Comparison of ENCODE assay signal across 19 cellular contexts in the genomic region with DNA sequence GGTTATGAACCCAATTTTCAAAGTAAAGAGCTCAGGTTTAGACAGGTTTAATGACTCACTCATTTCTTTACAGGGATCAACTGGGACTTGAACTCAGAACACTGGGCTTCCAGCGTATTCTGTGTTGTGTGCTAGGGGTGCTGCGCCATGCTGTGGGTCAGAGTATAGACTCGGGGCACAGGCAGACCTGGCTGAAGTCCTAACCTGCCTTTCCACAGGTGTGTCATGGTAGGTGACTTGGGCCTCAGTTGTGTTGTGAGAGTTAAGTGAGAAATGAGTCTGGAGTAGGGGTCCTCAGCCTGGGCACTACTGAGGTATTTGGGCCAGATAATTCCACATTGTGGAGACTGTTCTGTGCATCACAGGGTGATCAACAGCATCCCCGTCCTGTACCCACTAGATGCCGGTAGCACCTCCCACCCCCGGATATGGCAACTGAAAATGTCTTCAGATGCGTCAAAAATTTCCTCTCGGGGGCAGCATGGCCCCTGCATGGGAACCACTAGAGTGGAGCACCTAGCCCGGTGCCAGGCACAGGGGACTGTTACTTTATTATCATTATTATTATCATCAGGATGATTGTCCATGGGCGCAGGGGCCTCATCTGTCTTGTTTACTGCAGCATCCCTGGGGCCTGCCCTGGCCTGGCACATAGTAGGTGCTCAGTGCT.
"Had no signal": no experiment of that assay in that cellular context is flagged by ENCODE, and none has a peak within 500 bp of the region (broad histone marks: within the 10 kb centered on the region; RNA-seq: fewer than 3 reads in every experiment).

No MANE protein-coding gene starts in this region.

- H3K4me3 Mint-ChIP-seq: activated B cell treated with CpG ODN at 0.5 μM for 24 hours; activated CD4-positive, alpha-beta memory T cell treated with anti-CD3 and anti-CD28 coated beads for 36 hours; activated naive CD8-positive, alpha-beta T cell treated with anti-CD3 and anti-CD28 coated beads for 36 hours had no signal

- ATAC-seq: stimulated activated naive CD8-positive, alpha-beta T cell treated with anti-CD3 and anti-CD28 coated beads, Interleukin-15, Interleukin-2, amounts not matched to agents 100 U/mL and 50 U/mL, for 24 hours had no signal

- H3K27ac Mint-ChIP-seq: activated B cell treated with CpG ODN at 0.5 μM for 24 hours; activated CD4-positive, alpha-beta memory T cell treated with anti-CD3 and anti-CD28 coated beads for 36 hours; activated naive CD8-positive, alpha-beta T cell treated with anti-CD3 and anti-CD28 coated beads for 36 hours had no signal

- H3K27ac ChIP-seq: breast epithelium, lower lobe of right lung, prostate gland, tibial artery had no signal

- DNase-seq: activated B cell treated with CpG ODN at 0.5 μM for 24 hours; activated CD4-positive, alpha-beta memory T cell treated with anti-CD3 and anti-CD28 coated beads for 36 hours; activated CD4-positive, alpha-beta T cell treated with anti-CD3 and anti-CD28 coated beads for 48 hours; activated naive CD4-positive, alpha-beta T cell; activated naive CD8-positive, alpha-beta T cell treated with anti-CD3 and anti-CD28 coated beads for 36 hours; activated T-cell treated with anti-CD3 and anti-CD28 coated beads, Interleukin-2, amount 50 U/mL, for 1 hour; amniotic stem cell; cortex of kidney; foreskin fibroblast; kidney; lower lobe of right lung; naive B cell; stimulated activated CD4-positive, alpha-beta T cell treated with anti-CD3 and anti-CD28 coated beads, Interleukin-4, amount 100 ng/mL, for 24 hours; stimulated activated naive CD8-positive, alpha-beta T cell treated with anti-CD3 and anti-CD28 coated beads, Interleukin-15, Interleukin-2, amounts not matched to agents 100 U/mL and 50 U/mL, for 24 hours; T1000 had no signal

- H3K9me3 ChIP-seq: breast epithelium, lower lobe of right lung, prostate gland, right atrium auricular region, tibial artery had no signal

- H3K4me1 Mint-ChIP-seq: activated B cell treated with CpG ODN at 0.5 μM for 24 hours; activated naive CD8-positive, alpha-beta T cell treated with anti-CD3 and anti-CD28 coated beads for 36 hours; naive B cell had no signal

- H3K27me3 ChIP-seq: breast epithelium, right atrium auricular region had no signal

- H3K27me3 Mint-ChIP-seq: activated B cell treated with CpG ODN at 0.5 μM for 24 hours; activated CD4-positive, alpha-beta memory T cell treated with anti-CD3 and anti-CD28 coated beads for 36 hours had no signal

- H3K36me3 Mint-ChIP-seq: activated CD4-positive, alpha-beta memory T cell treated with anti-CD3 and anti-CD28 coated beads for 36 hours; activated naive CD8-positive, alpha-beta T cell treated with anti-CD3 and anti-CD28 coated beads for 36 hours; naive B cell had no signal

- H3K4me1 ChIP-seq: breast epithelium, lower lobe of right lung, prostate gland, tibial artery had no signal

- H3K36me3 ChIP-seq: breast epithelium, lower lobe of right lung, prostate gland, right atrium auricular region, tibial artery had no signal

- H3K9me3 Mint-ChIP-seq: activated B cell treated with CpG ODN at 0.5 μM for 24 hours; activated CD4-positive, alpha-beta memory T cell treated with anti-CD3 and anti-CD28 coated beads for 36 hours; activated naive CD8-positive, alpha-beta T cell treated with anti-CD3 and anti-CD28 coated beads for 36 hours; naive B cell had no signal

- H3K4me3 ChIP-seq: breast epithelium, lower lobe of right lung, prostate gland, right atrium auricular region, tibial artery had no signal
